In the genomic region with DNA sequence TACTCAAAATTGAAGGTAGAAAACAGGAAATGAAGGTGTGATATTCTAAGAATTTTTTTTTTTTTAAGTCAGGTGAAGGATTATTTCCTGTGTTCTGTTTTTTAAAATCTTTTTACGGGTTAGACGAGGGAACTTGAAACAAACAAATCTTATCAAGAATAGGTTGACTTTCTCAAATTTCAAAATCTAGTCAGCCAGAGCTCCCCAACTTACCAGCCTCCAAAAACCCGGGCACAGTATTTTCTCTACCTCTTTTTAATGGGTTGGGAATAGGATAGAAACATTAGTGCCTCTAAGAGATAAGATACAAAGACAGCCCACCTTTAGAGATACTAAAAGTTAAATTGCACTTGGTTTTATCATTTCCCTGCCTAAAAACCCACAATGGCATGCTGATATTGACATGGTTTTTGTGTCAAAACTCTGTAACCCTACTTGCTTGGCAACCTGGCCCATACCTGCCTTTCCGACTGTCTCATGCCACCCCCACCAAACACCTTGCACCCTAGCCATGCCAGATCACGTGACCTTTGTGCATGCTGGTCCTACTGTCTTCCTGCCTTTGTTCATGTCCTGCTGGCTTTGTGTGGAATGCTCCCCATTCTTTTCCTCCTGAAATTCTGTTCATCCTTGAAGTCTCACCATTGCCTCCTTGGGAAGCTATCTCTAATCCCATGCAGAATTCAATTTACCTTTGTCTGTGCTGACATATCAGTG, we compare ENCODE assay signal across 17 cellular contexts. TPM values are rescaled to one million over a fixed set of nuclear protein-coding genes. Genes with fewer than 3 reads are reported as not detected.
DNase-seq lines count a peak whose midpoint lies in the region; ATAC-seq and TF ChIP-seq lines count a peak whose summit lies in the region.
"Had no signal": no experiment of that assay in that cellular context is flagged by ENCODE, and none has a peak within 500 bp of the region (broad histone marks: within the 10 kb centered on the region; RNA-seq: fewer than 3 reads in every experiment).

No MANE protein-coding gene starts in this region.

- no peaks in the 10 kb centered on the region for H3K9me3 Mint-ChIP-seq in activated naive CD4-positive, alpha-beta T cell treated with anti-CD3 and anti-CD28 coated beads, Interleukin-2, amount 10 ng/mL, durations not matched to agents 7 days and 5 days
- no peaks in the 10 kb centered on the region for H3K9me3 Mint-ChIP-seq in activated CD8-positive, alpha-beta T cell treated with anti-CD3 and anti-CD28 coated beads for 36 hours
- H3K9me3 Mint-ChIP-seq in endodermal cell, result no peaks in the 10 kb centered on the region

- H3K18ac ChIP-seq in neuronal stem cell (ENCODE audit: low read length), result no peak overlapping the region

- no peak overlapping the region for H2AFZ ChIP-seq in neuronal stem cell (ENCODE audit: low read length)

- H2BK120ac ChIP-seq in neuronal stem cell (ENCODE audit: low read depth, low read length), result no peak overlapping the region

- H3K4me1 Mint-ChIP-seq in activated naive CD4-positive, alpha-beta T cell treated with anti-CD3 and anti-CD28 coated beads, Interleukin-2, amount 10 ng/mL, durations not matched to agents 7 days and 5 days, result peaks cover 59% of the 10 kb centered on the region
- H3K4me1 Mint-ChIP-seq in activated CD8-positive, alpha-beta T cell treated with anti-CD3 and anti-CD28 coated beads for 36 hours (ENCODE audit: low read depth), result peaks cover 60% of the 10 kb centered on the region
- peaks cover 61% of the 10 kb centered on the region for H3K4me1 Mint-ChIP-seq in endodermal cell

- no peak overlapping the region for H2AK5ac ChIP-seq in neuronal stem cell (ENCODE audit: low read depth, low read length)

- no peak for TF ChIP-seq CTCF in activated CD8-positive, alpha-beta T cell treated with anti-CD3 and anti-CD28 coated beads for 36 hours (IDR thresholded peaks at IDR 0.05)
- no peak for TF ChIP-seq CTCF in endodermal cell (conservative IDR thresholded peaks at IDR 0.05)
- TF ChIP-seq CTCF in stomach (IDR thresholded peaks at IDR 0.05), result no peak

- H2BK15ac ChIP-seq in neuronal stem cell (ENCODE audit: low read length), result no peak overlapping the region

- no peaks in the 10 kb centered on the region for H3K27me3 Mint-ChIP-seq in activated naive CD4-positive, alpha-beta T cell treated with anti-CD3 and anti-CD28 coated beads, Interleukin-2, amount 10 ng/mL, durations not matched to agents 7 days and 5 days
- H3K27me3 Mint-ChIP-seq in activated CD8-positive, alpha-beta T cell treated with anti-CD3 and anti-CD28 coated beads for 36 hours, result no peaks in the 10 kb centered on the region
- H3K27me3 Mint-ChIP-seq in endodermal cell (ENCODE audit: insufficient read depth), result no peaks in the 10 kb centered on the region

- no peak overlapping the region for H2BK12ac ChIP-seq in neuronal stem cell (ENCODE audit: low read length)

- ATAC-seq in activated CD8-positive, alpha-beta T cell treated with anti-CD3 and anti-CD28 coated beads for 36 hours, result no peak
- no peak for ATAC-seq in GM18861 (IDR thresholded peaks at IDR 0.05; ENCODE audit: unreplicated experiment)

- TF ChIP-seq EP300 in stomach (IDR thresholded peaks at IDR 0.05), result no peak

- no peak overlapping the region for H3K23ac ChIP-seq in neuronal stem cell (ENCODE audit: low read depth, low read length, poor library complexity)

- peaks cover 20% of the 10 kb centered on the region for H3K4me1 ChIP-seq in endodermal cell (ENCODE audit: control insufficient read depth, insufficient read depth, low read length)
- peaks cover 15 to 57% (median 36%) of the 10 kb centered on the region in 4 donors for H3K4me1 ChIP-seq in stomach
- H3K4me1 ChIP-seq in neuronal stem cell (ENCODE audit: control insufficient read depth in 2 of 2, insufficient read depth in 1 of 2, low read depth in 1 of 2, low read length in 2 of 2), result peaks cover 0 to 7% of the 10 kb centered on the region in 2 donors

- H3K27ac Mint-ChIP-seq in activated naive CD4-positive, alpha-beta T cell treated with anti-CD3 and anti-CD28 coated beads, Interleukin-2, amount 10 ng/mL, durations not matched to agents 7 days and 5 days, result peak overlapping the region; percentile 99
- H3K27ac Mint-ChIP-seq in activated CD8-positive, alpha-beta T cell treated with anti-CD3 and anti-CD28 coated beads for 36 hours, result peak overlapping the region; percentile 98
- peak overlapping the region; percentile 88 for H3K27ac Mint-ChIP-seq in endodermal cell

- intact Hi-C loops in activated CD8-positive, alpha-beta T cell treated with anti-CD3 and anti-CD28 coated beads for 36 hours (cut with micrococcal nuclease), result no loop called here
- intact Hi-C loops in stomach (cut with DNase I; ENCODE audit: low total_unique reads), result no loop called here

- no peak overlapping the region for H4K8ac ChIP-seq in neuronal stem cell (ENCODE audit: low read depth, low read length)

- H3K4me2 ChIP-seq in neuronal stem cell (ENCODE audit: insufficient read depth, low read length, poor library complexity, severe bottlenecking), result no peak overlapping the region

- H3K4me3 ChIP-seq in endodermal cell (ENCODE audit: low read length) (peak overlapping the region; percentile 67), stomach (no peak overlapping the region), neuronal stem cell (ENCODE audit: low read length in 2 of 2) (no peak overlapping the region)
- H3K4me3 ChIP-seq: vagina had no signal

- no peak for TF ChIP-seq POLR2A in stomach (IDR thresholded peaks at IDR 0.05)

- CTCF ChIA-PET in activated naive CD4-positive, alpha-beta T cell treated with anti-CD3 and anti-CD28 coated beads, Interleukin-2, amount 10 ng/mL, durations not matched to agents 7 days and 5 days (lab: Charles Lee), result interaction anchor here (1.4 to 3.5 kb wide), 4 partner anchors 21 to 91 kb away, joined by 6 to 31 read pairs (median 17); a partner anchor contains a TSS
- CTCF ChIA-PET in activated CD8-positive, alpha-beta T cell treated with anti-CD3 and anti-CD28 coated beads for 36 hours (lab: Charles Lee), result interaction anchor here (1.0 to 8.5 kb wide), 11 partner anchors 10 to 116 kb away, joined by 3 to 66 read pairs (median 16); a partner anchor contains a TSS

- peak; percentile 52 for DNase-seq in activated naive CD4-positive, alpha-beta T cell treated with anti-CD3 and anti-CD28 coated beads, Interleukin-2, amount 10 ng/mL, durations not matched to agents 7 days and 5 days
- DNase-seq in activated naive CD4-positive, alpha-beta T cell treated with Interleukin-2 at 50 U/mL for 16 hours, result no peak
- DNase-seq in activated CD8-positive, alpha-beta T cell treated with anti-CD3 and anti-CD28 coated beads for 36 hours, result no peak
- peak; percentile 73 for DNase-seq in endodermal cell
- no peak for DNase-seq in stomach
- DNase-seq in neuronal stem cell (ENCODE audit: low spot score), result no peak
- DNase-seq in SW480 (ENCODE audit: low spot score), result no peak
- DNase-seq: activated CD4-positive, alpha-beta T cell treated with anti-CD3 and anti-CD28 coated beads for 48 hours; dermis blood vessel endothelial cell; DMS79; IMR-90; NCI-H1436; NCI-H524 treated with DMSO at 0.1 percent for 48 hours had no signal

- no peaks in the 10 kb centered on the region for H3K27me3 ChIP-seq in endodermal cell (ENCODE audit: control insufficient read depth, insufficient read depth, low read length, poor library complexity, severe bottlenecking)
- no peaks in the 10 kb centered on the region for H3K27me3 ChIP-seq in stomach
- peaks cover 5 to 50% (median 11%) of the 10 kb centered on the region in 3 experiments for H3K27me3 ChIP-seq in neuronal stem cell (ENCODE audit: control insufficient read depth in 3 of 3, insufficient read depth in 3 of 3, low read depth in 1 of 3, low read length in 3 of 3)
- H3K27me3 ChIP-seq: vagina had no signal

- peaks cover 69% of the 10 kb centered on the region for H3K36me3 Mint-ChIP-seq in activated naive CD4-positive, alpha-beta T cell treated with anti-CD3 and anti-CD28 coated beads, Interleukin-2, amount 10 ng/mL, durations not matched to agents 7 days and 5 days
- peaks cover 37% of the 10 kb centered on the region for H3K36me3 Mint-ChIP-seq in activated CD8-positive, alpha-beta T cell treated with anti-CD3 and anti-CD28 coated beads for 36 hours (ENCODE audit: low read depth)
- H3K36me3 Mint-ChIP-seq in endodermal cell (ENCODE audit: low read depth), result peaks cover 15% of the 10 kb centered on the region

- H3K27ac ChIP-seq in endodermal cell (ENCODE audit: low read depth, low read length) (no peak overlapping the region), stomach (peak overlapping the region; percentile 20 to 81 (median 56)), neuronal stem cell (replicated peaks; ENCODE audit: low read length) (no peak overlapping the region)
- H3K27ac ChIP-seq: vagina had no signal

- peaks cover 13% of the 10 kb centered on the region for H3K36me3 ChIP-seq in endodermal cell (ENCODE audit: control insufficient read depth, insufficient read depth, low read length)
- H3K36me3 ChIP-seq in stomach, result no peaks in the 10 kb centered on the region
- no peaks in the 10 kb centered on the region for H3K36me3 ChIP-seq in neuronal stem cell (replicated peaks in 1 of 2; ENCODE audit: control insufficient read depth in 2 of 2, insufficient read depth in 2 of 2, low read length in 2 of 2)
- H3K36me3 ChIP-seq: vagina had no signal

- H3K9ac ChIP-seq in endodermal cell (ENCODE audit: extremely low read depth, low read length, poor library complexity, severe bottlenecking) (peak overlapping the region; percentile 42), neuronal stem cell (ENCODE audit: low read depth, low read length, poor library complexity) (no peak overlapping the region)

- peaks cover 8% of the 10 kb centered on the region for H3K9me3 ChIP-seq in endodermal cell (ENCODE audit: control insufficient read depth, low read length)
- H3K9me3 ChIP-seq in stomach, result no peaks in the 10 kb centered on the region
- H3K9me3 ChIP-seq in neuronal stem cell (replicated peaks in 1 of 2; ENCODE audit: control insufficient read depth in 2 of 2, insufficient read depth in 1 of 2, low read depth in 1 of 2, low read length in 2 of 2), result peaks cover 0 to 2% of the 10 kb centered on the region in 2 donors
- H3K9me3 ChIP-seq: vagina had no signal

- no peak overlapping the region for H3K14ac ChIP-seq in neuronal stem cell (ENCODE audit: low read length)

- H3K79me1 ChIP-seq in neuronal stem cell (ENCODE audit: low read depth, low read length), result peaks cover 2% of the 10 kb centered on the region

- POLR2A ChIA-PET in activated CD8-positive, alpha-beta T cell treated with anti-CD3 and anti-CD28 coated beads for 36 hours (lab: Charles Lee), result interaction anchor here (0.8 to 2.8 kb wide), 8 partner anchors 9 to 91 kb away, joined by 3 to 17 read pairs (median 4); a partner anchor contains a TSS

- no peak overlapping the region for H4K91ac ChIP-seq in neuronal stem cell (ENCODE audit: low read depth, low read length, poor library complexity)

- peak overlapping the region; percentile 98 for H3K4me3 Mint-ChIP-seq in activated naive CD4-positive, alpha-beta T cell treated with anti-CD3 and anti-CD28 coated beads, Interleukin-2, amount 10 ng/mL, durations not matched to agents 7 days and 5 days
- peak overlapping the region; percentile 97 for H3K4me3 Mint-ChIP-seq in activated CD8-positive, alpha-beta T cell treated with anti-CD3 and anti-CD28 coated beads for 36 hours
- H3K4me3 Mint-ChIP-seq in endodermal cell, result no peak overlapping the region

- no peak overlapping the region for H2BK5ac ChIP-seq in neuronal stem cell (ENCODE audit: low read length)

- H3K4ac ChIP-seq in neuronal stem cell (ENCODE audit: low read length), result no peak overlapping the region

- WGBS in endodermal cell (ENCODE audit: insufficient coverage in 1 of 2, insufficient read length in 1 of 2), 2 experiments, result 66 to 74% methylated on average over 2 to 5 of the region's 5 CpGs
- WGBS in stomach, 5 donors, result 33 to 63% (median 46%) methylated on average over 5 of the region's 5 CpGs
- no CpG with 5 or more reads among the region's 5 CpGs for WGBS in neuronal stem cell (ENCODE audit: extremely low coverage in 2 of 2, insufficient read length in 2 of 2, insufficient replicate concordance in 1 of 2), 2 donors

RNA-seq across cellular contexts. Expression of a gene that starts 4.2 kb away (rescaled TPM):
- 10 to 100 TPM; 55.3 to 56.8 TPM for total RNA-seq in activated CD8-positive, alpha-beta T cell treated with anti-CD3 and anti-CD28 coated beads for 36 hours
- total RNA-seq in endodermal cell (10 to 100 TPM; 31.9 to 36.8 TPM), stomach (10 to 100 TPM in 2 of 5 donors, 1 to 10 TPM in 3; 2.9 to 52.0 (median 9.3) TPM)
- 10.5 TPM for polyA plus RNA-seq in endodermal cell (2013, experiment 1 of 2)
- polyA plus RNA-seq in endodermal cell (2013, experiment 2 of 2), result 11.3 TPM
- polyA plus RNA-seq in stomach, result 10 to 100 TPM in 1 of 3 donors, 1 to 10 TPM in 2; 5.7 to 10.7 (median 5.9) TPM
- polyA plus RNA-seq in neuronal stem cell (2013, experiment 1 of 2), result 3.1 TPM
- polyA plus RNA-seq in neuronal stem cell (2013, experiment 2 of 2), result 3.0 TPM

RNA-seq across cellular contexts. Expression of a gene that starts 49.0 kb away (rescaled TPM):
- under 1 TPM; 0.11 to 0.20 TPM for total RNA-seq in activated CD8-positive, alpha-beta T cell treated with anti-CD3 and anti-CD28 coated beads for 36 hours
- total RNA-seq in endodermal cell, result under 1 TPM; 0.15 to 0.42 TPM
- not detected for polyA plus RNA-seq in endodermal cell (2013, experiment 1 of 2)
- polyA plus RNA-seq in endodermal cell (2013, experiment 2 of 2), result not detected
- 1 to 10 TPM in 3 of 5 donors, under 1 TPM in 2; 0.29 to 9.3 (median 3.9) TPM for total RNA-seq in stomach
- 1 to 10 TPM; 2.4 to 5.0 (median 4.3) TPM for polyA plus RNA-seq in stomach
- 0.01 TPM for polyA plus RNA-seq in neuronal stem cell (2013, experiment 1 of 2)
- 0.03 TPM for polyA plus RNA-seq in neuronal stem cell (2013, experiment 2 of 2)
- total RNA-seq: dermis blood vessel endothelial cell; IMR-90; posterior vena cava; T-helper 1 cell treated with Interleukin-12 subunit alpha and Interleukin-12 subunit beta and Interleukin-4 antibody, amounts not matched to agents 30 ng/mL and 1 ng/mL, for 36 hours had no signal
- polyA plus RNA-seq: IMR-90 had no signal

Comparison
In these comparisons a context has a peak if more than half of its experiments do, and no peak if none do; other contexts are left out.
1. DNase-seq: peak in activated naive CD4-positive, alpha-beta T cell treated with anti-CD3 and anti-CD28 coated beads, Interleukin-2, amount 10 ng/mL, durations not matched to agents 7 days and 5 days (single experiment) and endodermal cell (single experiment); none in activated naive CD4-positive, alpha-beta T cell treated with Interleukin-2 at 50 U/mL for 16 hours (single experiment), activated CD8-positive, alpha-beta T cell treated with anti-CD3 and anti-CD28 coated beads for 36 hours (single experiment), stomach (single experiment), neuronal stem cell (single experiment) and SW480 (single experiment).
2. H3K27ac ChIP-seq: peak in stomach (5 of 5); none in endodermal cell (single experiment) and neuronal stem cell (single experiment).
3. Peak in every context shown above with its lines, with median percentiles within 50 percentile points of each other: H3K27ac Mint-ChIP-seq.